In the genomic region with DNA sequence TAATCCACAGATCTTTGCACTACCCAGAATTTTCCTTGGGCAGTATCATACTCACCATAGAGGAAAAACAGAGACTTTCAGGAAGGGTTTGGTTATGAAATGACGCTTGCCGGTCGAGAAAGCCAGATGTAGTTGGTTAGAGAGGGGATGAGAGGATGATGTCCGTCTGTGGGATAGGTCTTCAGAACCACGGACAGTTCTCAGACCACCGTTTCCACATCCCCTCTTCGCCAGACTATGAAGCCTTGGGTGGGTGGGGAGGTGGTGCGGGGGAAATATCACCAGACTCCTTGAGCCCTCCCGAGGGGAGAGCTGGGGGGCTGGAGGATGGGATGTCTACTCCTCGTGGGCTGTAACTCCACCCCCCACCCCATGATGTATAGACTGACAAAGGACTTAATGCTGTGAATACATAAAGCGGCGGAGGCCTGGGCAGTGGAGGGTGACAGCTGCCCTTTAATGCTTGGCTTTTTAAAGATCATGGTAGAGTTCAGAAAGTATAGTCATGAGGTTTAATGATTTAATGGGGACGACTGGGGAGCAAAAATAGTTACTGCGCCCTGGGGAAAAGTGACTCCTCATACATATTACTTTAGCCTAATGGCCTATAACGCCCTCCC, we compare ENCODE assay signal across 18 cellular contexts.
DNase-seq lines count a peak whose midpoint lies in the region; ATAC-seq, FAIRE-seq and TF ChIP-seq lines count a peak whose summit lies in the region.
"Had no signal": no experiment of that assay in that cellular context is flagged by ENCODE, and none has a peak within 500 bp of the region (broad histone marks: within the 10 kb centered on the region; RNA-seq: fewer than 3 reads in every experiment).

No MANE protein-coding gene starts in this region.

- no peaks in the 10 kb centered on the region for H3K36me3 ChIP-seq in GM23338 (ENCODE audit: insufficient read depth)
- no peaks in the 10 kb centered on the region for H3K36me3 ChIP-seq in K562 (ENCODE audit: control insufficient read depth, insufficient read depth, low read length)
- no peaks in the 10 kb centered on the region for H3K36me3 ChIP-seq in liver (ENCODE audit: control insufficient read depth in 4 of 4, insufficient read depth in 3 of 4, low read depth in 1 of 4, low read length in 3 of 4)
- no peaks in the 10 kb centered on the region for H3K36me3 ChIP-seq in esophagus muscularis mucosa
- H3K36me3 ChIP-seq: upper lobe of left lung had no signal

- DNase-seq in GM23338 (ENCODE audit: low spot score) (peak; percentile 59), KBM-7 (peak; percentile 44), K562 (ENCODE audit: extremely low read depth in 1 of 4, low spot score in 3 of 4) (peak in 3 of 4 experiments; percentile 30 to 61 (median 46)), DMS114 treated with DMSO at 0.1 percent for 48 hours (lab: John Stamatoyannopoulos, UW; ENCODE audit: unreplicated experiment) (no peak), NCI-H748 treated with DMSO at 0.1 percent for 48 hours (lab: John Stamatoyannopoulos, UW) (no peak), esophagus muscularis mucosa (ENCODE audit: extremely low spot score) (no peak)
- DNase-seq: activated CD4-positive, alpha-beta T cell treated with anti-CD3 and anti-CD28 coated beads, Interleukin-2, amount 10 ng/mL, durations not matched to agents 7 days and 5 days; activated naive CD4-positive, alpha-beta T cell treated with anti-CD3 and anti-CD28 coated beads, Interleukin-2, amount 50 U/mL, for 16 hours; effector CD4-positive, alpha-beta T cell; left ventricle myocardium superior; NCI-H1417 treated with DMSO at 0.1 percent for 48 hours; NCI-H446 treated with DMSO at 0.1 percent for 48 hours; posterior cingulate gyrus; stimulated activated naive CD8-positive, alpha-beta T cell treated with anti-CD3 and anti-CD28 coated beads, Interleukin-15, Interleukin-2, amounts not matched to agents 100 U/mL and 50 U/mL, for 24 hours; upper lobe of left lung had no signal

- no peak for TF ChIP-seq RAD21 in K562 (CRISPR knock-in tag; conservative IDR thresholded peaks at IDR 0.05 in 1 of 2, IDR thresholded peaks at IDR 0.05 in 1 of 2)
- no peak for TF ChIP-seq RAD21 in liver (IDR thresholded peaks at IDR 0.05)

- FAIRE-seq in K562 (lab: Jason Lieb, UNC), result no peak
- FAIRE-seq: GM19239 had no signal

- H3K9me1 ChIP-seq in K562 (ENCODE audit: control insufficient read depth, insufficient read depth, low read length), result no peaks in the 10 kb centered on the region

- in situ Hi-C loops in KBM-7 (cut with MboI; ENCODE audit: low pct_unique_long_range_greater_than_20kb, low sequenced_read_pairs) (no loop called here), K562 (cut with MboI) (no loop called here)

- H3K27me3 ChIP-seq in GM23338 (ENCODE audit: insufficient read depth) (peaks cover 10% of the 10 kb centered on the region; the same call in 1 of the 2 replicates), K562 (ENCODE audit: control insufficient read depth in 2 of 2, insufficient read depth in 2 of 2, low read length in 2 of 2) (peaks cover 4 to 9% of the 10 kb centered on the region in 2 experiments; a peak in 3 of 5 replicates), liver (ENCODE audit: control insufficient read depth in 4 of 4, insufficient read depth in 4 of 4, low read length in 3 of 4) (peaks cover 0 to 8% (median 0%) of the 10 kb centered on the region in 4 donors), esophagus muscularis mucosa (peaks cover 0 to 74% (median 2%) of the 10 kb centered on the region in 4 donors)
- H3K27me3 ChIP-seq: upper lobe of left lung had no signal

- H3K4me1 ChIP-seq in GM23338 (ENCODE audit: insufficient read depth), result peaks cover 14% of the 10 kb centered on the region
- H3K4me1 ChIP-seq in K562 (replicated peaks in 1 of 2; ENCODE audit: control insufficient read depth in 2 of 2, insufficient read depth in 2 of 2, low read length in 2 of 2), result no peaks in the 10 kb centered on the region
- H3K4me1 ChIP-seq in liver (ENCODE audit: control insufficient read depth in 4 of 4, insufficient read depth in 4 of 4, low read length in 3 of 4), result no peaks in the 10 kb centered on the region
- H3K4me1 ChIP-seq in esophagus muscularis mucosa, result no peaks in the 10 kb centered on the region
- H3K4me1 ChIP-seq: upper lobe of left lung had no signal

- no peak overlapping the region for H3K4me3 Mint-ChIP-seq in GM23338
- H3K4me3 Mint-ChIP-seq: activated CD4-positive, alpha-beta T cell treated with anti-CD3 and anti-CD28 coated beads, Interleukin-2, amount 10 ng/mL, durations not matched to agents 7 days and 5 days had no signal

- no peaks in the 10 kb centered on the region for H3K9me2 ChIP-seq in GM23338 (ENCODE audit: insufficient read depth)

- no peaks in the 10 kb centered on the region for H3K36me3 Mint-ChIP-seq in GM23338 (ENCODE audit: low read depth)

- TF ChIP-seq EP300 in K562 (IDR thresholded peaks at IDR 0.05; ENCODE audit: low read length) (no peak), esophagus muscularis mucosa (IDR thresholded peaks at IDR 0.05) (no peak)

- TF ChIP-seq POLR2A in K562 (conservative IDR thresholded peaks at IDR 0.05) (no peak), esophagus muscularis mucosa (IDR thresholded peaks at IDR 0.05; ENCODE audit: low read depth) (no peak)

- H3K79me2 ChIP-seq in GM23338 (replicated peaks; ENCODE audit: insufficient read depth) (no peaks in the 10 kb centered on the region), K562 (ENCODE audit: control insufficient read depth, insufficient read depth, low read length) (no peaks in the 10 kb centered on the region)

- 15% methylated on average over 14 of the region's 15 CpGs for WGBS in K562 (ENCODE audit: insufficient coverage, low coverage, missing lambda C conversion rate)
- 29% methylated on average over 15 of the region's 15 CpGs for WGBS in liver
- 30% methylated on average over 15 of the region's 15 CpGs for WGBS in esophagus muscularis mucosa

- H3K27ac ChIP-seq in GM23338 (ENCODE audit: low read depth) (no peak overlapping the region), K562 (ENCODE audit: extremely low read depth, low read depth, low read length) (no peak overlapping the region), liver (ENCODE audit: low read depth in 1 of 2, low read length in 2 of 2) (no peak overlapping the region), esophagus muscularis mucosa (replicated peaks in 1 of 4) (no peak overlapping the region)
- H3K27ac ChIP-seq: upper lobe of left lung had no signal

- CTCF ChIA-PET in K562 (lab: Yijun Ruan, JAX; ENCODE audit: low intra/inter-chr PET ratio), result no interaction called here

- H3K4me2 ChIP-seq in GM23338, result no peak overlapping the region
- H3K4me2 ChIP-seq in K562 (ENCODE audit: insufficient read depth, low read length), result no peak overlapping the region

- POLR2A ChIA-PET in K562 (lab: Yijun Ruan, JAX), result no interaction called here

- H3K4me3 ChIP-seq in GM23338 (no peak overlapping the region), K562 (no peak overlapping the region), liver (ENCODE audit: low read depth in 1 of 3, low read length in 3 of 3) (no peak overlapping the region), esophagus muscularis mucosa (no peak overlapping the region)
- H3K4me3 ChIP-seq: upper lobe of left lung had no signal

- peaks cover 14% of the 10 kb centered on the region for H3K27me3 Mint-ChIP-seq in GM23338 (ENCODE audit: insufficient read depth, low read depth, poor library complexity)

- ATAC-seq in GM23338, result peak; percentile 88
- ATAC-seq in K562, result no peak; the same call in 2 of the 3 replicates
- no peak for ATAC-seq in HG02759 (IDR thresholded peaks at IDR 0.05; ENCODE audit: unreplicated experiment)
- ATAC-seq: left ventricle myocardium superior; stimulated activated naive CD8-positive, alpha-beta T cell treated with anti-CD3 and anti-CD28 coated beads, Interleukin-15, Interleukin-2, amounts not matched to agents 100 U/mL and 50 U/mL, for 24 hours had no signal

- H3K9me3 ChIP-seq in K562 (replicated peaks; ENCODE audit: control insufficient read depth, insufficient read depth, low read depth, low read length) (no peaks in the 10 kb centered on the region), liver (ENCODE audit: control insufficient read depth in 4 of 4, low read length in 3 of 4) (no peaks in the 10 kb centered on the region), esophagus muscularis mucosa (no peaks in the 10 kb centered on the region)
- H3K9me3 ChIP-seq: upper lobe of left lung had no signal

- H3K27ac Mint-ChIP-seq in GM23338, result no peak overlapping the region
- H3K27ac Mint-ChIP-seq: activated CD4-positive, alpha-beta T cell treated with anti-CD3 and anti-CD28 coated beads, Interleukin-2, amount 10 ng/mL, durations not matched to agents 7 days and 5 days had no signal

- no peak for TF ChIP-seq CTCF in GM23338 (conservative IDR thresholded peaks at IDR 0.05; ENCODE audit: low read depth in 2 of 2)
- no peak for TF ChIP-seq CTCF in K562 (IDR thresholded peaks at IDR 0.05 in 2 of 3, conservative IDR thresholded peaks at IDR 0.05 in 1 of 3; ENCODE audit: insufficient read depth in 2 of 3, low read depth in 1 of 3, low read length in 3 of 3)
- no peak for TF ChIP-seq CTCF in liver (IDR thresholded peaks at IDR 0.05; ENCODE audit: low read depth, low read length, missing input control)
- TF ChIP-seq CTCF in esophagus muscularis mucosa (IDR thresholded peaks at IDR 0.05), result no peak

- no peak overlapping the region for H2AFZ ChIP-seq in GM23338
- H2AFZ ChIP-seq in K562 (ENCODE audit: low read depth, low read length), result no peak overlapping the region

- intact Hi-C loops in K562 (cut with micrococcal nuclease) (no loop called here), esophagus muscularis mucosa (cut with DNase I) (no loop called here)

- BruUV-seq in K562 (replicated peaks; lab: Mats Ljungman, UMichigan), result no TSS peak

- H3K4me1 Mint-ChIP-seq in GM23338, result peaks cover 14% of the 10 kb centered on the region
- H3K4me1 Mint-ChIP-seq: activated CD4-positive, alpha-beta T cell treated with anti-CD3 and anti-CD28 coated beads, Interleukin-2, amount 10 ng/mL, durations not matched to agents 7 days and 5 days had no signal

- H3F3A ChIP-seq in GM23338 (replicated peaks; ENCODE audit: low read depth), result no peaks in the 10 kb centered on the region

- no peak overlapping the region for H3K9ac ChIP-seq in K562 (ENCODE audit: insufficient read depth in 1 of 2, low read depth in 2 of 2, low read length in 2 of 2)
- H3K9ac ChIP-seq in liver (ENCODE audit: low read depth in 1 of 2, low read length in 2 of 2), result no peak overlapping the region

- H4K20me1 ChIP-seq in GM23338 (replicated peaks; ENCODE audit: insufficient read depth), result peaks cover 3% of the 10 kb centered on the region; the same call in 1 of the 2 replicates
- no peaks in the 10 kb centered on the region for H4K20me1 ChIP-seq in K562 (replicated peaks; ENCODE audit: control insufficient read depth, insufficient read depth, low read length)

- no peaks in the 10 kb centered on the region for H3K9me3 Mint-ChIP-seq in GM23338
- H3K9me3 Mint-ChIP-seq: activated CD4-positive, alpha-beta T cell treated with anti-CD3 and anti-CD28 coated beads, Interleukin-2, amount 10 ng/mL, durations not matched to agents 7 days and 5 days had no signal

TF ChIP-seq in GM23338, 12 proteins besides CTCF, POLR2A, EP300 and RAD21 (continues in another document):
- TF ChIP-seq ZNF114 (CRISPR knock-in tag; IDR thresholded peaks at IDR 0.05), result no peak

TF ChIP-seq in K562, 482 proteins besides CTCF, POLR2A, EP300 and RAD21 (continues in another document):
- no peak for TF ChIP-seq TRIM24 (IDR thresholded peaks at IDR 0.05)

TF ChIP-seq in liver, 16 proteins besides CTCF, POLR2A, EP300 and RAD21 (continues in another document):
- no peak for TF ChIP-seq TAF1 (conservative IDR thresholded peaks at IDR 0.05)

Comparison
In these comparisons a context has a peak if more than half of its experiments do, and no peak if none do; other contexts are left out.
1. DNase-seq: peak in GM23338 (single experiment), KBM-7 (single experiment) and K562 (3 of 4); none in DMS114 treated with DMSO at 0.1 percent for 48 hours (single experiment), NCI-H748 treated with DMSO at 0.1 percent for 48 hours (single experiment) and esophagus muscularis mucosa (single experiment).